In genomic region chr1:208242829-208243521, GRCh38 we compare ENCODE assay signal across 8 cellular contexts. TPM values are rescaled to one million over a fixed set of nuclear protein-coding genes. Genes with fewer than 3 reads are reported as not detected.
A peak's percentile ranks its signal among the peaks of the same experiment; 100 is the strongest.
DNase-seq lines count a peak whose midpoint lies in the region; ATAC-seq, FAIRE-seq and TF ChIP-seq lines count a peak whose summit lies in the region.

No MANE protein-coding gene starts in this region.

- no peak for TF ChIP-seq EP300 in K562 (IDR thresholded peaks at IDR 0.05; ENCODE audit: low read length)

- no peak for TF ChIP-seq CTCF in Calu3 (IDR thresholded peaks at IDR 0.05; ENCODE audit: unreplicated experiment)
- peak; percentile 15 to 75 (median 50); a peak in 3 of 6 replicates for TF ChIP-seq CTCF in K562 (IDR thresholded peaks at IDR 0.05 in 2 of 3, conservative IDR thresholded peaks at IDR 0.05 in 1 of 3; ENCODE audit: insufficient read depth in 2 of 3, low read depth in 1 of 3, low read length in 3 of 3)

- H3K4me3 ChIP-seq in K562: peak overlapping the region; percentile 40

- no peak for TF ChIP-seq POLR2A in K562 (conservative IDR thresholded peaks at IDR 0.05)

- H3K27me3 ChIP-seq in K562 (ENCODE audit: control insufficient read depth in 2 of 2, insufficient read depth in 2 of 2, low read length in 2 of 2): peaks cover 16 to 33% of the 10 kb centered on the region in 2 experiments; a peak in 4 of 5 replicates

- POLR2A ChIA-PET in K562 (lab: Yijun Ruan, JAX): interaction anchor here (2.3 kb wide), 1 partner anchor 12 kb away, joined by 9 read pairs; no protein-coding TSS in a partner anchor

- DNase-seq in Calu3 (peak; percentile 51), K562 (ENCODE audit: extremely low read depth in 1 of 4, low spot score in 3 of 4) (peak; percentile 45 to 55 (median 46)), islet precursor cell (peak; percentile 61), NK-92 (lab: John Stamatoyannopoulos, UW; ENCODE audit: unreplicated experiment) (no peak), T-helper 9 cell (no peak)
- no peak for DNase-seq in stimulated activated naive B cell treated with anti-CD40 and anti-IgM and Interleukin-4, amounts not matched to agents 10 μg/mL and 1 μg/mL and 100 μg/mL, for 72 hours

- H4K20me1 ChIP-seq in K562 (replicated peaks; ENCODE audit: control insufficient read depth, insufficient read depth, low read length): no peaks in the 10 kb centered on the region; the same call in 1 of the 2 replicates

- H3K79me2 ChIP-seq in K562 (ENCODE audit: control insufficient read depth, insufficient read depth, low read length): no peaks in the 10 kb centered on the region

- no peaks in the 10 kb centered on the region for H3K9me3 ChIP-seq in K562 (replicated peaks; ENCODE audit: control insufficient read depth, insufficient read depth, low read depth, low read length)

- intact Hi-C loops in Calu3 (cut with micrococcal nuclease; ENCODE audit: unreplicated experiment) (no loop called here), K562 (cut with micrococcal nuclease) (no loop called here)

- H3K27me3 Mint-ChIP-seq in Calu3 (ENCODE audit: unreplicated experiment) (no peaks in the 10 kb centered on the region), IgD-negative memory B cell (peaks cover 16% of the 10 kb centered on the region)
- H3K27me3 Mint-ChIP-seq in stimulated activated naive B cell treated with anti-CD40 and anti-IgM and Interleukin-4, amounts not matched to agents 10 μg/mL and 1 μg/mL and 100 μg/mL, for 72 hours: peaks cover 18 to 25% of the 10 kb centered on the region in 2 donors

- H3K36me3 Mint-ChIP-seq in Calu3 (ENCODE audit: insufficient read depth, unreplicated experiment) (peaks cover 22% of the 10 kb centered on the region), IgD-negative memory B cell (no peaks in the 10 kb centered on the region)
- no peaks in the 10 kb centered on the region for H3K36me3 Mint-ChIP-seq in stimulated activated naive B cell treated with anti-CD40 and anti-IgM and Interleukin-4, amounts not matched to agents 10 μg/mL and 1 μg/mL and 100 μg/mL, for 72 hours

- peak overlapping the region; percentile 67 for H2AFZ ChIP-seq in K562 (ENCODE audit: low read depth, low read length)

- in situ Hi-C loops in K562 (cut with MboI): no loop called here

- peaks cover 32% of the 10 kb centered on the region for H3K4me1 Mint-ChIP-seq in Calu3 (ENCODE audit: low read depth, unreplicated experiment)
- H3K4me1 Mint-ChIP-seq in IgD-negative memory B cell: peaks cover 3 to 7% (median 6%) of the 10 kb centered on the region in 3 donors
- peaks cover 7 to 25% of the 10 kb centered on the region in 2 donors for H3K4me1 Mint-ChIP-seq in stimulated activated naive B cell treated with anti-CD40 and anti-IgM and Interleukin-4, amounts not matched to agents 10 μg/mL and 1 μg/mL and 100 μg/mL, for 72 hours

- CTCF ChIA-PET in Calu3 (lab: Charles Lee) (interaction anchor here (1.4 to 5.4 kb wide), 4 partner anchors 8 to 220 kb away, joined by 3 to 131 read pairs (median 40); no protein-coding TSS in a partner anchor), K562 (lab: Yijun Ruan, JAX; ENCODE audit: low intra/inter-chr PET ratio) (interaction anchor here (0.7 kb wide), 1 partner anchor 221 kb away, joined by 3 read pairs; no protein-coding TSS in a partner anchor)

- no peaks in the 10 kb centered on the region for H3K36me3 ChIP-seq in K562 (ENCODE audit: control insufficient read depth, insufficient read depth, low read length)

- no peak for FAIRE-seq in K562 (lab: Jason Lieb, UNC)

- H3K9me1 ChIP-seq in K562 (ENCODE audit: control insufficient read depth, insufficient read depth, low read length): no peaks in the 10 kb centered on the region

- peak overlapping the region; percentile 53; the same call in 1 of the 2 replicates for H3K4me2 ChIP-seq in K562 (ENCODE audit: insufficient read depth, low read length)

- BruUV-seq in Calu3 (replicated peaks; lab: Mats Ljungman, UMichigan) (no TSS peak), K562 (replicated peaks; lab: Mats Ljungman, UMichigan) (no TSS peak)

- peak; percentile 74 for ATAC-seq in K562
- ATAC-seq in stimulated activated naive B cell treated with anti-CD40 and anti-IgM and Interleukin-4, amounts not matched to agents 10 μg/mL and 1 μg/mL and 100 μg/mL, for 72 hours (replicated peaks): peak in 1 of 2 donors; percentile 5
- no peak for ATAC-seq in HG02759 (IDR thresholded peaks at IDR 0.05; ENCODE audit: unreplicated experiment)

- H3K9ac ChIP-seq in K562 (ENCODE audit: insufficient read depth in 1 of 2, low read depth in 2 of 2, low read length in 2 of 2): peak overlapping the region in 1 of 2 experiments; percentile 88; a peak in 2 of 4 replicates

- H3K4me3 Mint-ChIP-seq in Calu3 (ENCODE audit: low read depth, unreplicated experiment): peak overlapping the region; percentile 93
- peak overlapping the region; percentile 59 to 83 (median 76) for H3K4me3 Mint-ChIP-seq in IgD-negative memory B cell
- peak overlapping the region; percentile 56 to 92 for H3K4me3 Mint-ChIP-seq in stimulated activated naive B cell treated with anti-CD40 and anti-IgM and Interleukin-4, amounts not matched to agents 10 μg/mL and 1 μg/mL and 100 μg/mL, for 72 hours

- 7% methylated on average over 47 of the region's 54 CpGs for WGBS in K562 (ENCODE audit: insufficient coverage, low coverage, missing lambda C conversion rate)

- H3K27ac Mint-ChIP-seq in Calu3 (ENCODE audit: unreplicated experiment) (no peak overlapping the region), IgD-negative memory B cell (no peak overlapping the region)
- H3K27ac Mint-ChIP-seq in stimulated activated naive B cell treated with anti-CD40 and anti-IgM and Interleukin-4, amounts not matched to agents 10 μg/mL and 1 μg/mL and 100 μg/mL, for 72 hours: no peak overlapping the region

- peaks cover 15 to 31% of the 10 kb centered on the region in 2 experiments; a peak in 4 of 5 replicates for H3K4me1 ChIP-seq in K562 (replicated peaks in 1 of 2; ENCODE audit: control insufficient read depth in 2 of 2, insufficient read depth in 2 of 2, low read length in 2 of 2)

- no peak overlapping the region for H3K27ac ChIP-seq in K562 (ENCODE audit: extremely low read depth, low read depth, low read length)

- peak; percentile 57 to 79 for TF ChIP-seq RAD21 in K562 (CRISPR knock-in tag; conservative IDR thresholded peaks at IDR 0.05 in 1 of 2, IDR thresholded peaks at IDR 0.05 in 1 of 2)

- no peaks in the 10 kb centered on the region for H3K9me3 Mint-ChIP-seq in Calu3 (ENCODE audit: low read depth, unreplicated experiment)
- no peaks in the 10 kb centered on the region for H3K9me3 Mint-ChIP-seq in IgD-negative memory B cell
- no peaks in the 10 kb centered on the region for H3K9me3 Mint-ChIP-seq in stimulated activated naive B cell treated with anti-CD40 and anti-IgM and Interleukin-4, amounts not matched to agents 10 μg/mL and 1 μg/mL and 100 μg/mL, for 72 hours

TF ChIP-seq in K562, 482 proteins besides CTCF, POLR2A, EP300 and RAD21 (continues in another document):
- TF ChIP-seq RBM34 (IDR thresholded peaks at IDR 0.05; ENCODE audit: borderline replicate concordance, insufficient read depth, low read length) (no peak), E2F6 (IDR thresholded peaks at IDR 0.05; ENCODE audit: borderline replicate concordance in 1 of 2, extremely low read depth in 1 of 2, insufficient read depth in 1 of 2, insufficient read length in 1 of 2, low read depth in 1 of 2, low read length in 1 of 2, poor library complexity in 1 of 2, severe bottlenecking in 1 of 2) (peak in 1 of 2 experiments; percentile 54), HDAC6 (IDR thresholded peaks at IDR 0.05; ENCODE audit: low read depth, low read length) (peak; percentile 93; the same call in 1 of the 2 replicates), TAF1 (IDR thresholded peaks at IDR 0.05; ENCODE audit: control insufficient read depth, extremely low read depth, insufficient read depth, low read length, severe bottlenecking) (no peak), MITF (IDR thresholded peaks at IDR 0.05) (no peak), ZNF57 (CRISPR knock-in tag; IDR thresholded peaks at IDR 0.05) (no peak), ZBTB17 (CRISPR knock-in tag; IDR thresholded peaks at IDR 0.05) (peak; percentile 25; the same call in 1 of the 2 replicates), CHD1 (IDR thresholded peaks at IDR 0.05; ENCODE audit: low read length) (peak; percentile 51)

RNA-seq across cellular contexts. Expression of gene PLXNA2, which starts 1.2 kb away (rescaled TPM):
- 16.2 and 21.9 TPM in 2 replicates for total RNA-seq in Calu3 (2022)
- polyA plus RNA-seq in IgD-negative memory B cell: 0.15 TPM
- 0.70 and 3.5 TPM in 2 replicates for total RNA-seq in K562 (2011; cell fraction: chromatin; rRNA removed; ENCODE audit: low replicate concordance)
- total RNA-seq in K562 (2011; cell fraction: nucleolus; rRNA removed): 0.79 and 2.0 TPM in 2 replicates
- 0.81 and 0.99 TPM in 2 replicates for total RNA-seq in K562 (2011; cell fraction: nucleoplasm; rRNA removed)
- 0.29 and 0.32 TPM in 2 replicates for total RNA-seq in K562 (2014; rRNA removed)
- total RNA-seq in K562 (2014; rRNA removed; fragmentation: Illumina TruSeq; extraction: Trizol): 0.06 and 0.18 TPM in 2 replicates
- total RNA-seq in K562 (2015; rRNA removed; fragmentation: Illumina TruSeq; extraction: Trizol): 0.36 and 0.41 TPM in 2 replicates
- 1.1 and 1.3 TPM in 2 replicates for total RNA-seq in K562 (2021)
- polyA plus RNA-seq in K562 (2011; rRNA removed): 0.41 and 0.75 TPM in 2 replicates
- polyA plus RNA-seq in K562 (2011; cell fraction: cytosol; rRNA removed): 0.32 and 1.4 TPM in 2 replicates
- polyA plus RNA-seq in K562 (2011; cell fraction: nucleus; rRNA removed): 1.7 and 6.9 TPM in 2 replicates
- polyA plus RNA-seq in K562 (2012): 0.42 and 0.48 TPM in 2 replicates
- 0.24 and 0.39 TPM in 2 replicates for polyA plus RNA-seq in K562 (2014; fragmentation: Illumina TruSeq; extraction: Trizol)
- under 1 TPM; 0.01 to 0.06 TPM for polyA plus RNA-seq in K562 (2014; fragmentation: Nextera tagmentation; extraction: Ambion mirVana)
- 0.16 and 0.77 TPM in 2 replicates for polyA plus RNA-seq in K562 (2014; rRNA removed)
- polyA minus RNA-seq in K562 (2011; rRNA and poly(A)+ RNA removed): 1.1 and 2.7 TPM in 2 replicates
- 2.0 and 2.6 TPM in 2 replicates for polyA minus RNA-seq in K562 (2011; cell fraction: cytosol; rRNA and poly(A)+ RNA removed)
- polyA minus RNA-seq in K562 (2011; cell fraction: nucleus; rRNA and poly(A)+ RNA removed): 3.1 and 8.1 TPM in 2 replicates

Comparison
In these comparisons a context has a peak if more than half of its experiments do, and no peak if none do; other contexts are left out.
1. DNase-seq: peak in Calu3 (single experiment), K562 (4 of 4) and islet precursor cell (single experiment); none in stimulated activated naive B cell treated with anti-CD40 and anti-IgM and Interleukin-4, amounts not matched to agents 10 μg/mL and 1 μg/mL and 100 μg/mL, for 72 hours (single experiment), NK-92 (single experiment) and T-helper 9 cell (single experiment).
2. Peak in every context shown above with its lines, with median percentiles within 50 percentile points of each other: H3K4me3 Mint-ChIP-seq.